In genomic region chr19:1340681-1341469, GRCh38 we compare ENCODE assay signal across 36 cellular contexts. TPM values are rescaled to one million over a fixed set of nuclear protein-coding genes. Genes with fewer than 3 reads are reported as not detected.
"Had no signal": no experiment of that assay in that cellular context is flagged by ENCODE, and none has a peak within 500 bp of the region (broad histone marks: within the 10 kb centered on the region; RNA-seq: fewer than 3 reads in every experiment).

No MANE protein-coding gene starts in this region.

- FAIRE-seq: islet of Langerhans, pancreas, small intestine, TTC549 had no signal

- H3K27ac ChIP-seq: ascending aorta, cardiac muscle cell, coronary artery, dorsolateral prefrontal cortex, gastrocnemius medialis, pancreas, prostate gland, sigmoid colon, thyroid gland, upper lobe of left lung, VCaP had no signal

- H3K4me1 ChIP-seq: ascending aorta, gastrocnemius medialis, pancreas, prostate gland, sigmoid colon, thyroid gland, upper lobe of left lung had no signal

- H3K9me3 Mint-ChIP-seq: activated CD4-positive, alpha-beta memory T cell treated with anti-CD3 and anti-CD28 coated beads for 36 hours; activated naive CD4-positive, alpha-beta T cell treated with anti-CD3 and anti-CD28 coated beads, Interleukin-2, amount 10 ng/mL, durations not matched to agents 7 days and 5 days; activated naive CD8-positive, alpha-beta T cell treated with anti-CD3 and anti-CD28 coated beads, Interleukin-2, amount 10 ng/mL, durations not matched to agents 7 days and 5 days; activated T-cell treated with anti-CD3 and anti-CD28 coated beads, Interleukin-2, amount 50 U/mL, for 24 hours; effector memory CD8-positive, alpha-beta T cell; mesothelial cell of epicardium; naive thymus-derived CD4-positive, alpha-beta T cell; stimulated activated memory B cell treated with anti-CD40 and anti-IgM and Interleukin-4, amounts not matched to agents 10 μg/mL and 1 μg/mL and 100 μg/mL, for 72 hours; stimulated activated naive CD8-positive, alpha-beta T cell treated with anti-CD3 and anti-CD28 coated beads, Interleukin-15, amount 100 ng/mL, for 72 hours had no signal

- DNase-seq: activated CD4-positive, alpha-beta memory T cell treated with anti-CD3 and anti-CD28 coated beads for 36 hours; activated CD4-positive, alpha-beta T cell treated with anti-CD3 and anti-CD28 coated beads for 48 hours; activated CD8-positive, alpha-beta memory T cell treated with anti-CD3 and anti-CD28 coated beads, Interleukin-2, amount 50 U/mL, for 48 hours; activated gamma-delta T cell; activated naive CD4-positive, alpha-beta T cell treated with anti-CD3 and anti-CD28 coated beads, Interleukin-2, amount 10 ng/mL, durations not matched to agents 7 days and 5 days; activated naive CD8-positive, alpha-beta T cell treated with anti-CD3 and anti-CD28 coated beads, Interleukin-2, amount 10 ng/mL, durations not matched to agents 7 days and 5 days; activated T-cell treated with anti-CD3 and anti-CD28 coated beads, Interleukin-2, amount 50 U/mL, for 24 hours; dorsolateral prefrontal cortex; effector memory CD8-positive, alpha-beta T cell; erythroblast; gastrocnemius medialis; glutamatergic neuron; mammary epithelial cell; naive thymus-derived CD4-positive, alpha-beta T cell; nucleus accumbens; pancreas; retina; sigmoid colon; small intestine; stimulated activated CD4-positive, alpha-beta T cell treated with anti-CD3 and anti-CD28 coated beads, Interleukin-4, amount 100 ng/mL, for 24 hours; stimulated activated naive CD8-positive, alpha-beta T cell treated with anti-CD3 and anti-CD28 coated beads, Interleukin-15, amount 100 ng/mL, for 72 hours; substantia nigra; T-helper 9 cell; thyroid gland; upper lobe of left lung had no signal

- H3K36me3 ChIP-seq: ascending aorta, cardiac muscle cell, gastrocnemius medialis, pancreas, prostate gland, sigmoid colon, thyroid gland, upper lobe of left lung had no signal

- H3K27ac Mint-ChIP-seq: activated CD4-positive, alpha-beta memory T cell treated with anti-CD3 and anti-CD28 coated beads for 36 hours; activated naive CD4-positive, alpha-beta T cell treated with anti-CD3 and anti-CD28 coated beads, Interleukin-2, amount 10 ng/mL, durations not matched to agents 7 days and 5 days; activated naive CD8-positive, alpha-beta T cell treated with anti-CD3 and anti-CD28 coated beads, Interleukin-2, amount 10 ng/mL, durations not matched to agents 7 days and 5 days; activated T-cell treated with anti-CD3 and anti-CD28 coated beads, Interleukin-2, amount 50 U/mL, for 24 hours; effector memory CD8-positive, alpha-beta T cell; mesothelial cell of epicardium; naive thymus-derived CD4-positive, alpha-beta T cell; stimulated activated memory B cell treated with anti-CD40 and anti-IgM and Interleukin-4, amounts not matched to agents 10 μg/mL and 1 μg/mL and 100 μg/mL, for 72 hours; stimulated activated naive CD8-positive, alpha-beta T cell treated with anti-CD3 and anti-CD28 coated beads, Interleukin-15, amount 100 ng/mL, for 72 hours had no signal

- H3K9me3 ChIP-seq: ascending aorta, gastrocnemius medialis, pancreas, prostate gland, sigmoid colon, thyroid gland, upper lobe of left lung had no signal

- ATAC-seq: activated CD4-positive, CD25-positive, alpha-beta regulatory T cell treated with anti-CD3 and anti-CD28 coated beads, Interleukin-2, amount 50 U/mL, for 24 hours; effector memory CD8-positive, alpha-beta T cell; gastrocnemius medialis; naive thymus-derived CD4-positive, alpha-beta T cell; stimulated activated memory B cell treated with anti-CD40 and anti-IgM and Interleukin-4, amounts not matched to agents 10 μg/mL and 1 μg/mL and 100 μg/mL, for 72 hours; stimulated activated naive CD8-positive, alpha-beta T cell treated with anti-CD3 and anti-CD28 coated beads, Interleukin-15, amount 100 ng/mL, for 72 hours had no signal

- H3K4me3 ChIP-seq: ascending aorta, cardiac muscle cell, coronary artery, dorsolateral prefrontal cortex, gastrocnemius medialis, pancreas, prostate gland, sigmoid colon, thyroid gland, upper lobe of left lung had no signal

- H3K36me3 Mint-ChIP-seq: activated CD4-positive, alpha-beta memory T cell treated with anti-CD3 and anti-CD28 coated beads for 36 hours; activated naive CD4-positive, alpha-beta T cell treated with anti-CD3 and anti-CD28 coated beads, Interleukin-2, amount 10 ng/mL, durations not matched to agents 7 days and 5 days; activated naive CD8-positive, alpha-beta T cell treated with anti-CD3 and anti-CD28 coated beads, Interleukin-2, amount 10 ng/mL, durations not matched to agents 7 days and 5 days; brain; mesothelial cell of epicardium; naive thymus-derived CD4-positive, alpha-beta T cell; stimulated activated memory B cell treated with anti-CD40 and anti-IgM and Interleukin-4, amounts not matched to agents 10 μg/mL and 1 μg/mL and 100 μg/mL, for 72 hours had no signal

- H3K27me3 ChIP-seq: ascending aorta, cardiac muscle cell, dorsolateral prefrontal cortex, pancreas, thyroid gland, upper lobe of left lung had no signal

- H3K4me3 Mint-ChIP-seq: activated CD4-positive, alpha-beta memory T cell treated with anti-CD3 and anti-CD28 coated beads for 36 hours; activated naive CD4-positive, alpha-beta T cell treated with anti-CD3 and anti-CD28 coated beads, Interleukin-2, amount 10 ng/mL, durations not matched to agents 7 days and 5 days; activated naive CD8-positive, alpha-beta T cell treated with anti-CD3 and anti-CD28 coated beads, Interleukin-2, amount 10 ng/mL, durations not matched to agents 7 days and 5 days; activated T-cell treated with anti-CD3 and anti-CD28 coated beads, Interleukin-2, amount 50 U/mL, for 24 hours; brain; effector memory CD8-positive, alpha-beta T cell; mesothelial cell of epicardium; naive thymus-derived CD4-positive, alpha-beta T cell; stimulated activated memory B cell treated with anti-CD40 and anti-IgM and Interleukin-4, amounts not matched to agents 10 μg/mL and 1 μg/mL and 100 μg/mL, for 72 hours; stimulated activated naive CD8-positive, alpha-beta T cell treated with anti-CD3 and anti-CD28 coated beads, Interleukin-15, amount 100 ng/mL, for 72 hours had no signal

RNA-seq across cellular contexts. Expression of gene EFNA2, which starts 55.2 kb away (rescaled TPM):
- total RNA-seq: activated CD4-positive, alpha-beta memory T cell treated with anti-CD3 and anti-CD28 coated beads for 36 hours; activated naive CD8-positive, alpha-beta T cell treated with anti-CD3 and anti-CD28 coated beads, Interleukin-2, amount 10 ng/mL, durations not matched to agents 7 days and 5 days; ascending aorta; gastrocnemius medialis; naive thymus-derived CD4-positive, alpha-beta T cell; prostate gland; sigmoid colon; thyroid gland; upper lobe of left lung had no signal
- polyA plus RNA-seq: mammary epithelial cell; naive thymus-derived CD4-positive, alpha-beta T cell; pancreas had no signal
